In the genomic region with DNA sequence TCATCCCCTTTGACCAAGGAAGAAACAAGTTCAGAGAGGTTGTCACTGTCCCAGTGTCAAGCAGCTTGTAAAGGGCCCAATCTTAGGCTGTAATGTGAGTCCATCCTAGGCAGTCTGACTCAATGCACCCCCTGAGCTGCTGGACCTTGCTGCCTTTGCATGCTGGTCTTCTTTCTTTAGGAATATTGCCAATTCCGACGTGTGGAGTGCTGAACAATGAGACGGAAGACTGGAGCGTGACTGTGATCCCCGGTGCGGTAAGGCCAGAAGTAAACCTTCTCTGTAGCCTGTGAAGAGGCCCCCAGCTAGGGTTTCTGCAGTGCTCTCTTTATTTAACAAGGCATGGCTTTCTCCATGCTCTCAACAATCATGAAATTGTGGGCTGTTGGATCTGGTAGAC, we compare ENCODE assay signal across 1 cellular context.
TF ChIP-seq lines count a peak whose summit lies in the region.

No MANE protein-coding gene starts in this region.

TF ChIP-seq in H1, 55 proteins besides CTCF, POLR2A, EP300 and RAD21:
- TF ChIP-seq BRCA1 (IDR thresholded peaks at IDR 0.05; ENCODE audit: low read depth, low read length) (no peak), KDM4A (IDR thresholded peaks at IDR 0.05; ENCODE audit: low read depth, low read length, severe bottlenecking) (no peak), CTBP2 (IDR thresholded peaks at IDR 0.05; ENCODE audit: borderline replicate concordance, insufficient read depth, insufficient read length, low read length) (no peak), HDAC2 (IDR thresholded peaks at IDR 0.05; ENCODE audit: borderline replicate concordance in 1 of 2, low read depth in 2 of 2, low read length in 2 of 2) (no peak), CHD1 (IDR thresholded peaks at IDR 0.05; ENCODE audit: low read depth, low read length) (no peak), HDAC6 (IDR thresholded peaks at IDR 0.05; ENCODE audit: low read depth, low read length) (no peak)
- TF ChIP-seq, protein P1, sequence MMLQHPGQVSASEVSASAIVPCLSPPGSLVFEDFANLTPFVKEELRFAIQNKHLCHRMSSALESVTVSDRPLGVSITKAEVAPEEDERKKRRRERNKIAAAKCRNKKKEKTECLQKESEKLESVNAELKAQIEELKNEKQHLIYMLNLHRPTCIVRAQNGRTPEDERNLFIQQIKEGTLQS (IDR thresholded peaks at IDR 0.05; ENCODE audit: insufficient read depth, low read depth, low read length) = no peak
TF ChIP-seq in H1: peak in this region for 0.
